Comparison of ENCODE assay signal across 8 cellular contexts in the genomic region with DNA sequence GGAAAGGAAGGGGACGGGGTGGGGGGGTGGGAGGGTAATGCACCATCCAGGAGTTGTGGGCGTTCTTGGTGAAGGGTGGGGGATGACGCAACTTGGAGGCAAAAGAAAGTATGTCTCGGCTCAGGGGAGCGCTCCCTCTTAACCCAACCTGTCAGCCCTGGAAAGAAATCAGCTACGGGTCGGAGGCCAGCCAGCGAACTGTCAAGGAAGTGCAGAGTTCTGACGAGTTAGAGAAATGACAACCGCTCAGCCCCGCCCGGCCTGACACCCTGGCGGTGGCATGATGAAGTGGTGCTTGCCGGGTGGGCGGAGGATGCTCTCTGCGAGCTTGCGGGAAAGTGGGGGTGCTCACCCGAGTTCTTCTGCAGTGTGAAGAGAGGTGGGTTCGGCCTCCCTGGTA. TPM values are rescaled to one million over a fixed set of nuclear protein-coding genes. Genes with fewer than 3 reads are reported as not detected.
A peak's percentile ranks its signal among the peaks of the same experiment; 100 is the strongest.
DNase-seq lines count a peak whose midpoint lies in the region; ATAC-seq, FAIRE-seq and TF ChIP-seq lines count a peak whose summit lies in the region.
"Not testable (repeated sequence)": the region's sequence is repeated elsewhere in the genome, so short reads cannot be mapped to it uniquely, and the experiment has no call there.

No MANE protein-coding gene starts in this region.

- intact Hi-C loops in HCT116 (cut with micrococcal nuclease); Panc1 (cut with micrococcal nuclease; ENCODE audit: unreplicated experiment); Right ventricle myocardium superior (cut with DNase I): not testable (repeated sequence)

- H3F3A ChIP-seq in neural cell (ENCODE audit: insufficient read depth, low read length, poor library complexity, severe bottlenecking) = not testable (repeated sequence)

- not testable (repeated sequence) for FAIRE-seq in astrocyte (lab: Jason Lieb, UNC)

- not testable (repeated sequence) for H2AFZ ChIP-seq in HCT116 (ENCODE audit: low read depth, low read length, poor library complexity, severe bottlenecking); astrocyte (ENCODE audit: low read depth, low read length); neural cell (ENCODE audit: low read depth, low read length)

- H3K27me3 ChIP-seq in HCT116 (ENCODE audit: insufficient read depth, low read length); Panc1 (ENCODE audit: control insufficient read depth, insufficient read depth, low read length); astrocyte (ENCODE audit: insufficient read depth, low read length); neural cell (ENCODE audit: insufficient read depth, low read depth, low read length): not testable (repeated sequence)

- H3K36me3 Mint-ChIP-seq in activated CD4-positive, alpha-beta memory T cell treated with anti-CD3 and anti-CD28 coated beads, Interleukin-2, amount 10 ng/mL, durations not matched to agents 7 days and 5 days (ENCODE audit: low read depth); astrocyte (ENCODE audit: low read depth, unreplicated experiment): not testable (repeated sequence)

- not testable (repeated sequence) for TF ChIP-seq POLR2A in HCT116 (IDR thresholded peaks at IDR 0.05; ENCODE audit: borderline replicate concordance, extremely low read depth, insufficient read depth, insufficient read length)

- not testable (repeated sequence) for H3K27ac ChIP-seq in HCT116 (ENCODE audit: low read depth, low read length); Panc1 (ENCODE audit: low read length); astrocyte (ENCODE audit: low read depth, low read length); neural cell (ENCODE audit: low read length)

- H3K27me3 Mint-ChIP-seq in activated CD4-positive, alpha-beta memory T cell treated with anti-CD3 and anti-CD28 coated beads, Interleukin-2, amount 10 ng/mL, durations not matched to agents 7 days and 5 days; astrocyte (ENCODE audit: low read depth, unreplicated experiment): not testable (repeated sequence)

- H3K9ac ChIP-seq in HCT116 (ENCODE audit: low read length); astrocyte (ENCODE audit: low read length); neural cell (ENCODE audit: low read length): not testable (repeated sequence)

- H3K36me3 ChIP-seq in HCT116 (ENCODE audit: control insufficient read depth in 1 of 2, insufficient read depth in 2 of 2, low read length in 2 of 2); Panc1 (ENCODE audit: control insufficient read depth, insufficient read depth, low read length); astrocyte (ENCODE audit: insufficient read depth, low read length); neural cell (ENCODE audit: insufficient read depth, low read length): not testable (repeated sequence)

- CTCF ChIA-PET in HCT116 (lab: Charles Lee) = interaction anchor here (0.7 to 1.7 kb wide), 2 partner anchors 26 to 127 kb away, joined by 4 to 5 read pairs; no protein-coding TSS in a partner anchor
- CTCF ChIA-PET in Panc1 (lab: Charles Lee) = not testable (repeated sequence)
- CTCF ChIA-PET in activated CD4-positive, alpha-beta memory T cell treated with anti-CD3 and anti-CD28 coated beads, Interleukin-2, amount 10 ng/mL, durations not matched to agents 7 days and 5 days (lab: Charles Lee) = interaction anchor here (1.0 to 2.1 kb wide), 4 partner anchors 67 to 163 kb away, joined by 3 to 6 read pairs (median 4); no protein-coding TSS in a partner anchor

- not testable (repeated sequence) for H3K9me3 Mint-ChIP-seq in activated CD4-positive, alpha-beta memory T cell treated with anti-CD3 and anti-CD28 coated beads, Interleukin-2, amount 10 ng/mL, durations not matched to agents 7 days and 5 days; astrocyte (ENCODE audit: unreplicated experiment)

- not testable (repeated sequence) for DNase-seq in AG09319 (ENCODE audit: extremely low read depth, low read depth); Panc1 (ENCODE audit: low read depth, low spot score); astrocyte (ENCODE audit: low read depth)
- DNase-seq in HCT116 (ENCODE audit: low read depth, low spot score) (peak; percentile 32), Right ventricle myocardium superior (peak; percentile 55)
- DNase-seq in activated CD4-positive, alpha-beta memory T cell treated with anti-CD3 and anti-CD28 coated beads, Interleukin-2, amount 10 ng/mL, durations not matched to agents 7 days and 5 days = peak; percentile 79
- DNase-seq in stimulated activated CD8-positive, alpha-beta memory T cell treated with anti-CD3 and anti-CD28 coated beads, Interleukin-12 subunit alpha, Interleukin-12 subunit beta, amount 100 ng/mL, for 4 hours (ENCODE audit: low read depth) = peak; percentile 66

- TF ChIP-seq RAD21 in HCT116 (IDR thresholded peaks at IDR 0.05; ENCODE audit: low read depth); neural cell (conservative IDR thresholded peaks at IDR 0.05): not testable (repeated sequence)

- in situ Hi-C loops in Panc1 (cut with HindIII; ENCODE audit: low pct_unique_long_range_greater_than_20kb, low sequenced_read_pairs) = not testable (repeated sequence)

- TF ChIP-seq CTCF in AG09319 (IDR thresholded peaks at IDR 0.05; ENCODE audit: low read depth, low read length) (peak; percentile 8), HCT116 (IDR thresholded peaks at IDR 0.05 in 2 of 3, conservative IDR thresholded peaks at IDR 0.05 in 1 of 3; ENCODE audit: borderline replicate concordance in 1 of 3, insufficient read depth in 1 of 3, low read depth in 2 of 3, low read length in 2 of 3) (peak in 2 of 3 experiments; percentile 43 to 60; a peak in 4 of 6 replicates), Panc1 (IDR thresholded peaks at IDR 0.05) (peak; percentile 31), neural cell (IDR thresholded peaks at IDR 0.05; ENCODE audit: poor library complexity, severe bottlenecking) (peak; percentile 22)
- not testable (repeated sequence) for TF ChIP-seq CTCF in astrocyte (IDR thresholded peaks at IDR 0.05; ENCODE audit: insufficient read depth, low read depth, low read length)

- not testable (repeated sequence) for H4K20me1 ChIP-seq in HCT116 (ENCODE audit: insufficient read depth); astrocyte (ENCODE audit: insufficient read depth, low read length); neural cell (ENCODE audit: insufficient read depth)

- not testable (repeated sequence) for H3K27ac Mint-ChIP-seq in activated CD4-positive, alpha-beta memory T cell treated with anti-CD3 and anti-CD28 coated beads, Interleukin-2, amount 10 ng/mL, durations not matched to agents 7 days and 5 days
- H3K27ac Mint-ChIP-seq in astrocyte (ENCODE audit: unreplicated experiment) = peak overlapping the region; percentile 62

- peaks cover 21% of the 10 kb centered on the region for H3K4me1 Mint-ChIP-seq in activated CD4-positive, alpha-beta memory T cell treated with anti-CD3 and anti-CD28 coated beads, Interleukin-2, amount 10 ng/mL, durations not matched to agents 7 days and 5 days
- not testable (repeated sequence) for H3K4me1 Mint-ChIP-seq in astrocyte (ENCODE audit: low read depth, unreplicated experiment)

- H3K9me2 ChIP-seq in HCT116 (ENCODE audit: insufficient read depth); neural cell (ENCODE audit: insufficient read depth, low read length): not testable (repeated sequence)

- peaks cover 9 to 18% of the 10 kb centered on the region in 2 experiments; a peak in 3 of 4 replicates for H3K4me1 ChIP-seq in HCT116 (ENCODE audit: control insufficient read depth in 1 of 2, insufficient read depth in 2 of 2, low read length in 2 of 2)
- H3K4me1 ChIP-seq in Panc1 (ENCODE audit: control insufficient read depth, insufficient read depth, low read length); astrocyte (ENCODE audit: insufficient read depth, low read length): not testable (repeated sequence)

- H3K4me3 ChIP-seq in HCT116 (replicated peaks in 1 of 2; ENCODE audit: low read depth in 1 of 2, low read length in 2 of 2) = peak overlapping the region; percentile 19 to 20; a peak in 3 of 4 replicates
- not testable (repeated sequence) for H3K4me3 ChIP-seq in Panc1 (ENCODE audit: low read depth in 2 of 2, low read length in 2 of 2); astrocyte (ENCODE audit: insufficient read depth, low read depth, low read length); neural cell (ENCODE audit: low read length)

- H3K4me2 ChIP-seq in HCT116 (ENCODE audit: low read length) = peak overlapping the region; percentile 64
- H3K4me2 ChIP-seq in astrocyte (ENCODE audit: low read length) = peak overlapping the region; percentile 52
- not testable (repeated sequence) for H3K4me2 ChIP-seq in neural cell (ENCODE audit: low read length)

- not testable (repeated sequence) for H3K9me3 ChIP-seq in HCT116 (ENCODE audit: control insufficient read depth in 1 of 2, insufficient read depth in 1 of 2, low read depth in 1 of 2, low read length in 2 of 2); Panc1 (ENCODE audit: control insufficient read depth, insufficient read depth, low read depth, low read length); astrocyte (ENCODE audit: insufficient read depth, low read depth, low read length); neural cell (ENCODE audit: low read length)

- ATAC-seq in HCT116 (peak; percentile 73), Right ventricle myocardium superior (ENCODE audit: poor library complexity) (peak; percentile 56)
- ATAC-seq in Panc1 = not testable (repeated sequence)

- RAD21 ChIA-PET in HCT116 (lab: Charles Lee; ENCODE audit: low non-redundant PET in 1 of 2, low total read pairs in 2 of 2, uncharacterized antibody in 2 of 2, unreplicated experiment in 2 of 2) = not testable (repeated sequence)

- not testable (repeated sequence) for TF ChIP-seq EP300 in neural cell (conservative IDR thresholded peaks at IDR 0.05; ENCODE audit: poor library complexity, severe bottlenecking)

- H3K4me3 Mint-ChIP-seq in activated CD4-positive, alpha-beta memory T cell treated with anti-CD3 and anti-CD28 coated beads, Interleukin-2, amount 10 ng/mL, durations not matched to agents 7 days and 5 days = peak overlapping the region; percentile 27
- not testable (repeated sequence) for H3K4me3 Mint-ChIP-seq in astrocyte (ENCODE audit: unreplicated experiment)

- not testable (repeated sequence) for H3K79me2 ChIP-seq in HCT116 (ENCODE audit: insufficient read depth, low read length); astrocyte (ENCODE audit: insufficient read depth, low read length); neural cell (replicated peaks; ENCODE audit: insufficient read depth, low read length)

- BruUV-seq in HCT116 (replicated peaks; lab: Mats Ljungman, UMichigan); Panc1 (replicated peaks; lab: Mats Ljungman, UMichigan): not testable (repeated sequence)

- POLR2A ChIA-PET in HCT116 (lab: Charles Lee); Panc1 (lab: Charles Lee): not testable (repeated sequence)
- POLR2A ChIA-PET in activated CD4-positive, alpha-beta memory T cell treated with anti-CD3 and anti-CD28 coated beads, Interleukin-2, amount 10 ng/mL, durations not matched to agents 7 days and 5 days (lab: Charles Lee) = interaction anchor here (1.1 kb wide), 1 partner anchor 28 kb away, joined by 3 read pairs; no protein-coding TSS in a partner anchor

RNA-seq across cellular contexts. Expression of gene ADGRL1, which starts 15.4 kb away (rescaled TPM):
- total RNA-seq in HCT116 (2021; ENCODE audit: unreplicated experiment) = 88.6 TPM
- polyA plus RNA-seq in HCT116 (2012) = 47.2 and 54.8 TPM in 2 replicates
- 37.7 TPM for total RNA-seq in Panc1 (2021; ENCODE audit: unreplicated experiment)
- polyA plus RNA-seq in Panc1 (2012; ENCODE audit: insufficient read length) = 36.2 TPM
- total RNA-seq in activated CD4-positive, alpha-beta memory T cell treated with anti-CD3 and anti-CD28 coated beads, Interleukin-2, amount 10 ng/mL, durations not matched to agents 7 days and 5 days = 1 to 10 TPM; 6.5 to 6.7 TPM
- 40.9 and 48.9 TPM in 2 replicates for total RNA-seq in astrocyte
- total RNA-seq in Right ventricle myocardium superior = 20.0 TPM
- 22.2 and 28.5 TPM in 2 replicates for polyA plus RNA-seq in neural cell
- 90.3 and 92.8 TPM in 2 replicates for polyA minus RNA-seq in neural cell
